Comparison of ENCODE assay signal across 1 cellular context in genomic region chr4:7816771-7817170, GRCh38.
TF ChIP-seq lines count a peak whose summit lies in the region.

No MANE protein-coding gene starts in this region.

TF ChIP-seq in SK-N-SH treated with all-trans-retinoic acid at 6 μM for 48 hours, 23 proteins besides CTCF, POLR2A, EP300 and RAD21 (continued from another document):
- TF ChIP-seq PATZ1 (CRISPR knock-in tag; IDR thresholded peaks at IDR 0.05; ENCODE audit: borderline replicate concordance) (no peak), PPARA (CRISPR knock-in tag; IDR thresholded peaks at IDR 0.05; ENCODE audit: borderline replicate concordance) (no peak), TOX (CRISPR knock-in tag; IDR thresholded peaks at IDR 0.05; ENCODE audit: borderline replicate concordance) (no peak), ZNF70 (CRISPR knock-in tag; IDR thresholded peaks at IDR 0.05) (no peak), TCF4 (CRISPR knock-in tag; IDR thresholded peaks at IDR 0.05; ENCODE audit: borderline replicate concordance) (no peak), ZNF8 (CRISPR knock-in tag; IDR thresholded peaks at IDR 0.05) (no peak), ZFP30 (CRISPR knock-in tag; IDR thresholded peaks at IDR 0.05) (no peak), ZC3H10 (CRISPR knock-in tag; IDR thresholded peaks at IDR 0.05) (no peak), CSRNP3 (CRISPR knock-in tag; IDR thresholded peaks at IDR 0.05) (no peak)
TF ChIP-seq in SK-N-SH treated with all-trans-retinoic acid at 6 μM for 48 hours: peak in this region for 0.
